Comparison of ENCODE assay signal across 8 cellular contexts in genomic region chr14:87993485-87993809, GRCh38. TPM values are rescaled to one million over a fixed set of nuclear protein-coding genes. Genes with fewer than 3 reads are reported as not detected.
DNase-seq lines count a peak whose midpoint lies in the region; ATAC-seq and TF ChIP-seq lines count a peak whose summit lies in the region.

No MANE protein-coding gene starts in this region.

- H3K4me3 Mint-ChIP-seq in endodermal cell = peak overlapping the region; percentile 80

- no peaks in the 10 kb centered on the region for H3K36me3 Mint-ChIP-seq in endodermal cell (ENCODE audit: low read depth)

- no peaks in the 10 kb centered on the region for H3K27me3 Mint-ChIP-seq in endodermal cell (ENCODE audit: insufficient read depth)

- peak overlapping the region; percentile 76 for H2AFZ ChIP-seq in Loucy (ENCODE audit: low read length)
- peak overlapping the region; percentile 84 for H2AFZ ChIP-seq in trophoblast cell (ENCODE audit: insufficient read depth, low read length, poor library complexity)
- H2AFZ ChIP-seq in PC-9 = no peak overlapping the region

- 66 to 100% methylated on average over 1 to 5 of the region's 5 CpGs for WGBS in endodermal cell (ENCODE audit: insufficient coverage in 1 of 2, insufficient read length in 1 of 2), 2 experiments
- WGBS in trophoblast cell (ENCODE audit: extremely low coverage, insufficient coverage, insufficient read length) = no CpG with 5 or more reads among the region's 5 CpGs

- BruUV-seq in PC-9 (replicated peaks; lab: Mats Ljungman, UMichigan) = no TSS peak

- peak overlapping the region; percentile 56 for H3K4ac ChIP-seq in trophoblast cell (ENCODE audit: low read depth, low read length)

- POLR2A ChIA-PET in PC-9 (lab: Charles Lee; ENCODE audit: unreplicated experiment) = no interaction called here

- ATAC-seq in GM19455 (IDR thresholded peaks at IDR 0.05; ENCODE audit: unreplicated experiment) = no peak
- ATAC-seq in GM18870 (IDR thresholded peaks at IDR 0.05; ENCODE audit: unreplicated experiment) = no peak
- no peak for ATAC-seq in GM18502 (IDR thresholded peaks at IDR 0.05; ENCODE audit: poor library complexity, unreplicated experiment)

- H3K14ac ChIP-seq in trophoblast cell (ENCODE audit: low read length) = peak overlapping the region; percentile 78

- H3K36me3 ChIP-seq in Loucy (ENCODE audit: insufficient read depth, low read length) (no peaks in the 10 kb centered on the region), endodermal cell (ENCODE audit: control insufficient read depth, insufficient read depth, low read length) (no peaks in the 10 kb centered on the region), trophoblast cell (ENCODE audit: control insufficient read depth in 1 of 2, insufficient read depth in 2 of 2, low read length in 2 of 2) (no peaks in the 10 kb centered on the region), PC-9 (ENCODE audit: low read depth) (no peaks in the 10 kb centered on the region)

- H3K27ac Mint-ChIP-seq in endodermal cell = peak overlapping the region; percentile 97

- no peaks in the 10 kb centered on the region for H3K9me2 ChIP-seq in Loucy (replicated peaks; ENCODE audit: low read depth, low read length)
- H3K9me2 ChIP-seq in PC-9 (ENCODE audit: insufficient read depth) = no peaks in the 10 kb centered on the region

- H3K79me2 ChIP-seq in Loucy (ENCODE audit: insufficient read depth, low read length) (peaks cover 39% of the 10 kb centered on the region), trophoblast cell (ENCODE audit: control insufficient read depth, insufficient read depth, low read length, poor library complexity) (peaks cover 5% of the 10 kb centered on the region), PC-9 (ENCODE audit: low read depth) (no peaks in the 10 kb centered on the region)

- H2BK5ac ChIP-seq in trophoblast cell (ENCODE audit: low read depth, low read length, poor library complexity) = peak overlapping the region; percentile 54

- no peaks in the 10 kb centered on the region for H3K9me3 Mint-ChIP-seq in endodermal cell

- H4K91ac ChIP-seq in trophoblast cell (ENCODE audit: low read depth, low read length) = peak overlapping the region; percentile 93

- H4K12ac ChIP-seq in trophoblast cell (ENCODE audit: low read depth, low read length) = peak overlapping the region; percentile 84

- H3K9ac ChIP-seq in Loucy (ENCODE audit: low read depth, low read length, poor library complexity, severe bottlenecking) = peak overlapping the region; percentile 87
- peak overlapping the region; percentile 72 for H3K9ac ChIP-seq in endodermal cell (ENCODE audit: extremely low read depth, low read length, poor library complexity, severe bottlenecking)
- H3K9ac ChIP-seq in trophoblast cell (ENCODE audit: low read length) = no peak overlapping the region

- TF ChIP-seq CTCF in Loucy (conservative IDR thresholded peaks at IDR 0.05; ENCODE audit: low read length) = no peak
- no peak for TF ChIP-seq CTCF in endodermal cell (conservative IDR thresholded peaks at IDR 0.05)
- TF ChIP-seq CTCF in PC-9 (conservative IDR thresholded peaks at IDR 0.05) = no peak

- H3K9me3 ChIP-seq in Loucy (ENCODE audit: insufficient read depth, low read depth, low read length) (no peaks in the 10 kb centered on the region), endodermal cell (ENCODE audit: control insufficient read depth, low read length) (peaks cover 12% of the 10 kb centered on the region), trophoblast cell (ENCODE audit: insufficient read depth, low read depth, low read length) (no peaks in the 10 kb centered on the region), PC-9 (ENCODE audit: insufficient read depth, low read depth) (no peaks in the 10 kb centered on the region)

- peak overlapping the region; percentile 20 for H2BK12ac ChIP-seq in trophoblast cell (ENCODE audit: low read length)

- H3K79me1 ChIP-seq in trophoblast cell (ENCODE audit: low read length) = peaks cover 13% of the 10 kb centered on the region

- peak overlapping the region; percentile 66 for H3K4me3 ChIP-seq in GM08714 (ENCODE audit: low read length)
- peak overlapping the region; percentile 79 for H3K4me3 ChIP-seq in Loucy (ENCODE audit: low read length, poor library complexity, severe bottlenecking)
- peak overlapping the region; percentile 82 for H3K4me3 ChIP-seq in endodermal cell (ENCODE audit: low read length)
- peak overlapping the region; percentile 95 for H3K4me3 ChIP-seq in trophoblast cell (ENCODE audit: low read depth, low read length)
- H3K4me3 ChIP-seq in PC-9 = no peak overlapping the region

- H3K27ac ChIP-seq in endodermal cell (ENCODE audit: low read depth, low read length) (peak overlapping the region; percentile 70), trophoblast cell (ENCODE audit: low read depth, low read length) (peak overlapping the region; percentile 64), PC-9 (no peak overlapping the region)

- H3F3A ChIP-seq in Loucy (ENCODE audit: low read depth) = no peaks in the 10 kb centered on the region
- H3F3A ChIP-seq in PC-9 (ENCODE audit: insufficient read depth, low read depth) = no peaks in the 10 kb centered on the region

- H3K4me1 ChIP-seq in Loucy (ENCODE audit: insufficient read depth, low read length, poor library complexity, severe bottlenecking) (peaks cover 66% of the 10 kb centered on the region), endodermal cell (ENCODE audit: control insufficient read depth, insufficient read depth, low read length) (peaks cover 14% of the 10 kb centered on the region), trophoblast cell (ENCODE audit: control insufficient read depth in 1 of 2, insufficient read depth in 2 of 2, low read length in 2 of 2) (peaks cover 8 to 9% of the 10 kb centered on the region in 2 experiments), PC-9 (replicated peaks; ENCODE audit: insufficient read depth) (no peaks in the 10 kb centered on the region)

- H2AK5ac ChIP-seq in trophoblast cell (ENCODE audit: low read length) = peak overlapping the region; percentile 91

- H3K18ac ChIP-seq in trophoblast cell (ENCODE audit: low read length) = peak overlapping the region; percentile 89

- H3K4me2 ChIP-seq in Loucy (ENCODE audit: low read depth, low read length, poor library complexity, severe bottlenecking) (peak overlapping the region; percentile 80), trophoblast cell (ENCODE audit: low read length) (peak overlapping the region; percentile 78), PC-9 (no peak overlapping the region)

- H4K8ac ChIP-seq in trophoblast cell (ENCODE audit: low read depth, low read length) = peak overlapping the region; percentile 99

- no peak overlapping the region for H3K23ac ChIP-seq in trophoblast cell (ENCODE audit: low read length)

- intact Hi-C loops in PC-9 (cut with micrococcal nuclease; ENCODE audit: unreplicated experiment) = no loop called here

- H4K20me1 ChIP-seq in Loucy (ENCODE audit: insufficient read depth, low read length, poor library complexity, severe bottlenecking) (no peaks in the 10 kb centered on the region), PC-9 (ENCODE audit: insufficient read depth) (no peaks in the 10 kb centered on the region)

- H2BK120ac ChIP-seq in trophoblast cell (ENCODE audit: insufficient read depth, low read length, poor library complexity) = peak overlapping the region; percentile 87

- peaks cover 26% of the 10 kb centered on the region for H3K4me1 Mint-ChIP-seq in endodermal cell

- H3K27me3 ChIP-seq in Loucy (ENCODE audit: insufficient read depth, low read length, poor library complexity, severe bottlenecking) = no peaks in the 10 kb centered on the region
- H3K27me3 ChIP-seq in endodermal cell (ENCODE audit: control insufficient read depth, insufficient read depth, low read length, poor library complexity, severe bottlenecking) = no peaks in the 10 kb centered on the region
- no peaks in the 10 kb centered on the region for H3K27me3 ChIP-seq in trophoblast cell (ENCODE audit: insufficient read depth, low read length)
- 0 out of 2 replicates have a peak, but pooled peaks cover 5% of the 10 kb centered on the region for H3K27me3 ChIP-seq in PC-9 (ENCODE audit: insufficient read depth, low read depth)

- DNase-seq in endodermal cell (no peak), trophoblast cell (no peak), PC-9 (no peak)

- CTCF ChIA-PET in PC-9 (lab: Charles Lee) = no interaction called here

RNA-seq across cellular contexts. Expression of gene GALC, which starts 0.5 kb away (rescaled TPM):
- total RNA-seq in endodermal cell (10 to 100 TPM; 31.8 to 76.0 TPM), PC-9 (2021) (2.0 and 4.2 TPM in 2 replicates)
- 36.8 TPM for polyA plus RNA-seq in endodermal cell (2013, experiment 1 of 2)
- 35.6 TPM for polyA plus RNA-seq in endodermal cell (2013, experiment 2 of 2)
- 16.8 and 17.2 TPM in 2 replicates for polyA plus RNA-seq in trophoblast cell (2013)

RNA-seq across cellular contexts. Expression of gene GPR65, which starts 11.5 kb away (rescaled TPM):
- total RNA-seq in endodermal cell (not detected), PC-9 (2021) (not detected in 2 replicates)
- polyA plus RNA-seq in endodermal cell (2013, experiment 1 of 2) = not detected
- not detected for polyA plus RNA-seq in endodermal cell (2013, experiment 2 of 2)
- polyA plus RNA-seq in trophoblast cell (2013) = 0.01 TPM in 1 of 2 replicates, not detected in the other
